In the genomic region with DNA sequence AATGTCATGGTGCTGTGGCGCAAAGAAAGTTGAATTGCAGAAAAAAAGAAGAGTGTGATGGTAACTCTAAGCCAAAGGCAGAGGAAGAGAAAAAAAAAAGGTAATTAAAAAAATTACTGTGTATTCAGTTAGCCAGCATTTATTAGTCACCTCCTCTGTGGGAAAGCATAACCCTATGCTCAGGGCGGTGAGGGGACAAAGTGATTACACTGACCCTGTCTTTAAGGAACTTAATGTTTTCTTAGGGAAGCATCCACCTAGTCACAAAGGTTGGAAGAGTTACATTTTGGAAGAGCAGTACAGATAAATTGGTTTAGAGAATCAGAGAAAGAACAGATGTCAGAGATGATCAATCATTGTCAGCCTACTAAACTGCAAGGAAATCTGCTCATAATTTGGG, we compare ENCODE assay signal across 31 cellular contexts.
"Had no signal": no experiment of that assay in that cellular context is flagged by ENCODE, and none has a peak within 500 bp of the region (broad histone marks: within the 10 kb centered on the region; RNA-seq: fewer than 3 reads in every experiment).

No MANE protein-coding gene starts in this region.

- H3K36me3 Mint-ChIP-seq: activated naive CD8-positive, alpha-beta T cell; immature natural killer cell; naive B cell; stimulated activated naive B cell treated with anti-CD40 and anti-IgM and Interleukin-4, amounts not matched to agents 10 μg/mL and 1 μg/mL and 100 μg/mL, for 72 hours had no signal

- H3K9me3 Mint-ChIP-seq: dendritic cell treated with granulocyte-macrophage colony-stimulating factor and Interleukin-4, amounts not matched to agents 40 ng/mL and 50 ng/mL, for 4 days; nephron progenitor cell had no signal

- H3K4me1 ChIP-seq: breast epithelium, esophagus muscularis mucosa, foreskin keratinocyte, heart left ventricle, pancreas, psoas muscle, sigmoid colon, stomach, thyroid gland had no signal

- H3K4me3 ChIP-seq: breast epithelium, esophagus muscularis mucosa, heart left ventricle, pancreas, psoas muscle, sigmoid colon, stomach, thyroid gland had no signal

- DNase-seq: activated CD4-positive, alpha-beta T cell treated with anti-CD3 and anti-CD28 coated beads for 48 hours; activated CD4-positive, alpha-beta T cell treated with anti-CD3 and anti-CD28 coated beads, Interleukin-2, amount 50 U/mL, for 48 hours; activated CD8-positive, alpha-beta memory T cell treated with anti-CD3 and anti-CD28 coated beads for 24 hours; activated effector memory CD4-positive, alpha-beta T cell treated with Interleukin-2 at 50 U/mL for 16 hours; activated naive CD4-positive, alpha-beta T cell treated with Interleukin-2 at 50 U/mL for 16 hours; anterior cingulate cortex; central memory CD4-positive, alpha-beta T cell; foreskin keratinocyte; heart left ventricle; hypothalamus; immature natural killer cell; kidney; left colon; mammary epithelial cell; naive B cell; nephron progenitor cell; pancreas; psoas muscle; sigmoid colon; stimulated activated CD4-positive, alpha-beta T cell treated with anti-CD3 and anti-CD28 coated beads, Interleukin-15, amount 100 ng/mL, for 24 hours; stimulated activated CD4-positive, alpha-beta T cell treated with anti-CD3 and anti-CD28 coated beads, Interleukin-2, amount 100 ng/mL, for 24 hours; stimulated activated naive B cell treated with anti-CD40 and anti-IgM and Interleukin-4, amounts not matched to agents 10 μg/mL and 1 μg/mL and 100 μg/mL, for 72 hours; stomach; T1000; thyroid gland; WERI-Rb-1 had no signal

- H3K27ac Mint-ChIP-seq: activated naive CD8-positive, alpha-beta T cell; dendritic cell treated with granulocyte-macrophage colony-stimulating factor and Interleukin-4, amounts not matched to agents 40 ng/mL and 50 ng/mL, for 4 days; immature natural killer cell; naive B cell; nephron progenitor cell; stimulated activated naive B cell treated with anti-CD40 and anti-IgM and Interleukin-4, amounts not matched to agents 10 μg/mL and 1 μg/mL and 100 μg/mL, for 72 hours had no signal

- ATAC-seq: activated CD4-positive, CD25-positive, alpha-beta regulatory T cell treated with anti-CD3 and anti-CD28 coated beads, Interleukin-2, amount 50 U/mL, for 24 hours; foreskin keratinocyte; heart left ventricle; left colon; pancreas; psoas muscle; stimulated activated naive B cell treated with anti-CD40 and anti-IgM and Interleukin-4, amounts not matched to agents 10 μg/mL and 1 μg/mL and 100 μg/mL, for 72 hours had no signal

- H3K27me3 Mint-ChIP-seq: activated naive CD8-positive, alpha-beta T cell; dendritic cell treated with granulocyte-macrophage colony-stimulating factor and Interleukin-4, amounts not matched to agents 40 ng/mL and 50 ng/mL, for 4 days; naive B cell; stimulated activated naive B cell treated with anti-CD40 and anti-IgM and Interleukin-4, amounts not matched to agents 10 μg/mL and 1 μg/mL and 100 μg/mL, for 72 hours had no signal

- H3K9me3 ChIP-seq: breast epithelium, esophagus muscularis mucosa, pancreas, psoas muscle, stomach, thyroid gland had no signal

- H3K27ac ChIP-seq: breast epithelium, esophagus muscularis mucosa, foreskin keratinocyte, heart left ventricle, pancreas, psoas muscle, sigmoid colon, stomach, thyroid gland, WERI-Rb-1 had no signal

- H3K4me1 Mint-ChIP-seq: immature natural killer cell; naive B cell; nephron progenitor cell; stimulated activated naive B cell treated with anti-CD40 and anti-IgM and Interleukin-4, amounts not matched to agents 10 μg/mL and 1 μg/mL and 100 μg/mL, for 72 hours had no signal

- H3K4me3 Mint-ChIP-seq: activated naive CD8-positive, alpha-beta T cell; dendritic cell treated with granulocyte-macrophage colony-stimulating factor and Interleukin-4, amounts not matched to agents 40 ng/mL and 50 ng/mL, for 4 days; immature natural killer cell; naive B cell; nephron progenitor cell; stimulated activated naive B cell treated with anti-CD40 and anti-IgM and Interleukin-4, amounts not matched to agents 10 μg/mL and 1 μg/mL and 100 μg/mL, for 72 hours had no signal

- H3K36me3 ChIP-seq: breast epithelium, esophagus muscularis mucosa, heart left ventricle, pancreas, sigmoid colon, stomach, thyroid gland, WERI-Rb-1 had no signal

- H3K27me3 ChIP-seq: breast epithelium, esophagus muscularis mucosa, foreskin keratinocyte, heart left ventricle, pancreas, sigmoid colon, stomach, thyroid gland had no signal
